8 cellular contexts compared by ENCODE assay signal in genomic region chr9:137168907-137169763, GRCh38. TPM values are rescaled to one million over a fixed set of nuclear protein-coding genes. Genes with fewer than 3 reads are reported as not detected.
DNase-seq lines count a peak whose midpoint lies in the region; ATAC-seq, FAIRE-seq and TF ChIP-seq lines count a peak whose summit lies in the region.

No MANE protein-coding gene starts in this region.

- peak; percentile 18 for FAIRE-seq in endothelial cell of umbilical vein (lab: Jason Lieb, UNC)
- no peak for FAIRE-seq in RCC 7860 (lab: Jason Lieb, UNC)

- H3K4me1 ChIP-seq in ES-I3 (ENCODE audit: insufficient read depth, low read length) (no peaks in the 10 kb centered on the region), endothelial cell of umbilical vein (ENCODE audit: control insufficient read depth, extremely low read depth, insufficient read depth, low read length) (no peaks in the 10 kb centered on the region)

- TF ChIP-seq CTCF in endothelial cell of umbilical vein (IDR thresholded peaks at IDR 0.05; ENCODE audit: extremely low read depth in 1 of 2, insufficient read depth in 1 of 2, low read depth in 1 of 2, low read length in 2 of 2) (no peak), neural crest cell (conservative IDR thresholded peaks at IDR 0.05) (no peak)

- peak overlapping the region; percentile 57 for H3K4me3 Mint-ChIP-seq in neural crest cell

- H3K4me3 ChIP-seq in endothelial cell of umbilical vein (replicated peaks in 1 of 3; ENCODE audit: insufficient read depth in 1 of 3, low read depth in 1 of 3, low read length in 3 of 3): peak overlapping the region in 2 of 3 experiments; percentile 5 to 10

- H3K36me3 ChIP-seq in ES-I3 (ENCODE audit: insufficient read depth, low read length) (no peaks in the 10 kb centered on the region), endothelial cell of umbilical vein (ENCODE audit: control insufficient read depth in 2 of 2, extremely low read depth in 1 of 2, insufficient read depth in 2 of 2, low read length in 2 of 2) (no peaks in the 10 kb centered on the region)

- DNase-seq in KBM-7 (peak; percentile 49), endothelial cell of umbilical vein (ENCODE audit: low read depth, low spot score) (peak; percentile 39), neural crest cell (ENCODE audit: low read depth, low spot score) (no peak), midbrain (lab: John Stamatoyannopoulos, UW) (no peak), RCC 7860 (ENCODE audit: low spot score) (no peak)

- no TSS peak for BruUV-seq in endothelial cell of umbilical vein (replicated peaks; lab: Mats Ljungman, UMichigan)

- in situ Hi-C loops in KBM-7 (cut with MboI; ENCODE audit: low pct_unique_long_range_greater_than_20kb, low sequenced_read_pairs): no loop called here

- intact Hi-C loops in endothelial cell of umbilical vein (cut with micrococcal nuclease): no loop called here

- no peaks in the 10 kb centered on the region for H3K36me3 Mint-ChIP-seq in neural crest cell (ENCODE audit: low read depth)

- peaks cover 87% of the 10 kb centered on the region for H3K27me3 Mint-ChIP-seq in neural crest cell (ENCODE audit: low read depth)

- H3K27ac Mint-ChIP-seq in neural crest cell (ENCODE audit: unreplicated experiment): no peak overlapping the region

- no peak overlapping the region for H2AFZ ChIP-seq in endothelial cell of umbilical vein (ENCODE audit: low read depth, low read length)

- H3K9me3 Mint-ChIP-seq in neural crest cell: no peaks in the 10 kb centered on the region

- peak overlapping the region; percentile 29 for H3K9ac ChIP-seq in ES-I3 (ENCODE audit: low read depth, low read length)
- no peak overlapping the region for H3K9ac ChIP-seq in endothelial cell of umbilical vein (replicated peaks; ENCODE audit: extremely low read depth, insufficient read depth, low read length)

- peaks cover 23 to 29% of the 10 kb centered on the region in 2 experiments for H3K27me3 ChIP-seq in endothelial cell of umbilical vein (ENCODE audit: control insufficient read depth in 2 of 2, insufficient read depth in 2 of 2, low read length in 2 of 2)

- no peak for ATAC-seq in GM21825 (IDR thresholded peaks at IDR 0.05; ENCODE audit: unreplicated experiment)

- dilution Hi-C loops in endothelial cell of umbilical vein (cut with MboI; ENCODE audit: extremely low pct_ligation_motif_present, low sequenced_read_pairs): no loop called here

- CTCF ChIA-PET in endothelial cell of umbilical vein (lab: Charles Lee): interaction anchor here (1.1 kb wide), 1 partner anchor 36 kb away, joined by 3 read pairs; no protein-coding TSS in a partner anchor

- H3K79me2 ChIP-seq in endothelial cell of umbilical vein (ENCODE audit: control insufficient read depth, insufficient read depth, low read length): no peaks in the 10 kb centered on the region

- 0 out of 2 replicates have a peak, but pooled peaks have one; percentile 33 for TF ChIP-seq POLR2A in Raji (IDR thresholded peaks at IDR 0.05; ENCODE audit: insufficient read depth, low read depth, low read length)
- no peak for TF ChIP-seq POLR2A in endothelial cell of umbilical vein (IDR thresholded peaks at IDR 0.05; ENCODE audit: low read depth, low read length)

- H3K27ac ChIP-seq in endothelial cell of umbilical vein (ENCODE audit: insufficient read depth, low read depth, low read length): no peak overlapping the region

- peak overlapping the region; percentile 32 for H3K4me2 ChIP-seq in endothelial cell of umbilical vein (ENCODE audit: insufficient read depth, low read length)

- no peaks in the 10 kb centered on the region for H4K20me1 ChIP-seq in endothelial cell of umbilical vein (replicated peaks; ENCODE audit: control insufficient read depth, extremely low read depth, insufficient read depth, low read length)

- H3K4me1 Mint-ChIP-seq in neural crest cell: no peaks in the 10 kb centered on the region

- H3K9me3 ChIP-seq in ES-I3 (ENCODE audit: control insufficient read depth, insufficient read depth, low read length) (no peaks in the 10 kb centered on the region), endothelial cell of umbilical vein (replicated peaks; ENCODE audit: control insufficient read depth, insufficient read depth, low read length) (no peaks in the 10 kb centered on the region)

- POLR2A ChIA-PET in endothelial cell of umbilical vein (lab: Charles Lee): no interaction called here

- no peaks in the 10 kb centered on the region for H3K9me1 ChIP-seq in endothelial cell of umbilical vein (replicated peaks; ENCODE audit: control insufficient read depth, extremely low read depth, insufficient read depth, low read length)

TF ChIP-seq in endothelial cell of umbilical vein, 7 proteins besides CTCF, POLR2A, EP300 and RAD21:
- TF ChIP-seq POLR2AphosphoS5 (IDR thresholded peaks at IDR 0.05; ENCODE audit: insufficient read depth, low read depth, low read length) (no peak), EZH2 (IDR thresholded peaks at IDR 0.05; ENCODE audit: borderline replicate concordance, low read depth, low read length, severe bottlenecking) (peak; percentile 63), JUN (IDR thresholded peaks at IDR 0.05; ENCODE audit: borderline replicate concordance, insufficient read depth, insufficient read length, low read depth) (no peak)

RNA-seq across cellular contexts. Expression of gene LRRC26, which starts 0.7 kb away (rescaled TPM):
- total RNA-seq in endothelial cell of umbilical vein: not detected in 2 replicates
- 0.08 TPM in 1 of 2 replicates, not detected in the other for polyA plus RNA-seq in endothelial cell of umbilical vein
- not detected in 2 replicates for polyA plus RNA-seq in endothelial cell of umbilical vein (2011; cell fraction: cytosol; rRNA removed)
- polyA plus RNA-seq in endothelial cell of umbilical vein (2011; cell fraction: nucleus; rRNA removed): not detected in 2 replicates
- not detected in 2 replicates for polyA plus RNA-seq in endothelial cell of umbilical vein (2012)
- polyA minus RNA-seq in endothelial cell of umbilical vein: not detected in 2 replicates
- polyA minus RNA-seq in endothelial cell of umbilical vein (2011; cell fraction: cytosol; rRNA and poly(A)+ RNA removed): 3.0 TPM
- not detected in 2 replicates for polyA minus RNA-seq in endothelial cell of umbilical vein (2011; cell fraction: nucleus; rRNA and poly(A)+ RNA removed)
- total RNA-seq in neural crest cell: 0.37 and 0.48 TPM in 2 replicates

RNA-seq across cellular contexts. Expression of gene TMEM210, which starts 2.7 kb away (rescaled TPM):
- total RNA-seq in endothelial cell of umbilical vein (not detected in 2 replicates), neural crest cell (not detected in 2 replicates)
- not detected in 2 replicates for polyA plus RNA-seq in endothelial cell of umbilical vein
- polyA plus RNA-seq in endothelial cell of umbilical vein (2011; cell fraction: cytosol; rRNA removed): not detected in 2 replicates
- not detected in 2 replicates for polyA plus RNA-seq in endothelial cell of umbilical vein (2011; cell fraction: nucleus; rRNA removed)
- not detected in 2 replicates for polyA plus RNA-seq in endothelial cell of umbilical vein (2012)
- polyA minus RNA-seq in endothelial cell of umbilical vein: not detected in 2 replicates
- not detected for polyA minus RNA-seq in endothelial cell of umbilical vein (2011; cell fraction: cytosol; rRNA and poly(A)+ RNA removed)
- not detected in 2 replicates for polyA minus RNA-seq in endothelial cell of umbilical vein (2011; cell fraction: nucleus; rRNA and poly(A)+ RNA removed)

RNA-seq across cellular contexts. Expression of gene ANAPC2, which starts 19.2 kb away (rescaled TPM):
- total RNA-seq in endothelial cell of umbilical vein (69.2 and 70.0 TPM in 2 replicates), neural crest cell (69.3 and 71.7 TPM in 2 replicates)
- polyA plus RNA-seq in endothelial cell of umbilical vein: 44.8 and 57.5 TPM in 2 replicates
- 20.7 and 26.9 TPM in 2 replicates for polyA plus RNA-seq in endothelial cell of umbilical vein (2011; cell fraction: cytosol; rRNA removed)
- polyA plus RNA-seq in endothelial cell of umbilical vein (2011; cell fraction: nucleus; rRNA removed): 210 and 226 TPM in 2 replicates
- polyA plus RNA-seq in endothelial cell of umbilical vein (2012): 36.4 and 41.9 TPM in 2 replicates
- 30.7 and 36.8 TPM in 2 replicates for polyA minus RNA-seq in endothelial cell of umbilical vein
- 81.3 TPM for polyA minus RNA-seq in endothelial cell of umbilical vein (2011; cell fraction: cytosol; rRNA and poly(A)+ RNA removed)
- polyA minus RNA-seq in endothelial cell of umbilical vein (2011; cell fraction: nucleus; rRNA and poly(A)+ RNA removed): 51.5 and 52.1 TPM in 2 replicates

RNA-seq across cellular contexts. Expression of gene SSNA1, which starts 19.3 kb away (rescaled TPM):
- total RNA-seq in endothelial cell of umbilical vein (89.0 and 90.5 TPM in 2 replicates), neural crest cell (64.8 and 66.4 TPM in 2 replicates)
- 146 and 162 TPM in 2 replicates for polyA plus RNA-seq in endothelial cell of umbilical vein
- polyA plus RNA-seq in endothelial cell of umbilical vein (2011; cell fraction: cytosol; rRNA removed): 105 and 133 TPM in 2 replicates
- 40.9 and 47.5 TPM in 2 replicates for polyA plus RNA-seq in endothelial cell of umbilical vein (2011; cell fraction: nucleus; rRNA removed)
- polyA plus RNA-seq in endothelial cell of umbilical vein (2012): 64.0 and 77.7 TPM in 2 replicates
- 21.4 and 27.1 TPM in 2 replicates for polyA minus RNA-seq in endothelial cell of umbilical vein
- polyA minus RNA-seq in endothelial cell of umbilical vein (2011; cell fraction: cytosol; rRNA and poly(A)+ RNA removed): 54.2 TPM
- polyA minus RNA-seq in endothelial cell of umbilical vein (2011; cell fraction: nucleus; rRNA and poly(A)+ RNA removed): 7.1 and 9.3 TPM in 2 replicates

RNA-seq across cellular contexts. Expression of gene GRIN1, which starts 30.2 kb away (rescaled TPM):
- total RNA-seq in endothelial cell of umbilical vein: not detected in 2 replicates
- polyA plus RNA-seq in endothelial cell of umbilical vein: not detected in 2 replicates
- polyA plus RNA-seq in endothelial cell of umbilical vein (2011; cell fraction: cytosol; rRNA removed): not detected in 2 replicates
- 0.13 and 0.18 TPM in 2 replicates for polyA plus RNA-seq in endothelial cell of umbilical vein (2011; cell fraction: nucleus; rRNA removed)
- polyA plus RNA-seq in endothelial cell of umbilical vein (2012): 0.14 and 0.48 TPM in 2 replicates
- polyA minus RNA-seq in endothelial cell of umbilical vein: 0.04 TPM in 1 of 2 replicates, not detected in the other
- 2.7 TPM for polyA minus RNA-seq in endothelial cell of umbilical vein (2011; cell fraction: cytosol; rRNA and poly(A)+ RNA removed)
- not detected in 2 replicates for polyA minus RNA-seq in endothelial cell of umbilical vein (2011; cell fraction: nucleus; rRNA and poly(A)+ RNA removed)
- 0.14 and 0.44 TPM in 2 replicates for total RNA-seq in neural crest cell

Comparison
In these comparisons a context has a peak if more than half of its experiments do, and no peak if none do; other contexts are left out.
1. DNase-seq: peak in KBM-7 (single experiment) and endothelial cell of umbilical vein (single experiment); none in neural crest cell (single experiment), midbrain (single experiment) and RCC 7860 (single experiment).